Comparison of ENCODE assay signal across 18 cellular contexts in genomic region chr22:42611076-42611475, GRCh38. TPM values are rescaled to one million over a fixed set of nuclear protein-coding genes. Genes with fewer than 3 reads are reported as not detected.
DNase-seq lines count a peak whose midpoint lies in the region; ATAC-seq and TF ChIP-seq lines count a peak whose summit lies in the region.
"Had no signal": no experiment of that assay in that cellular context is flagged by ENCODE, and none has a peak within 500 bp of the region (broad histone marks: within the 10 kb centered on the region; RNA-seq: fewer than 3 reads in every experiment).

No MANE protein-coding gene starts in this region.

- H3K36me3 ChIP-seq in SK-N-MC (ENCODE audit: insufficient read depth, low read length): peaks cover 29% of the 10 kb centered on the region

- CTCF ChIA-PET in activated CD4-positive, alpha-beta T cell treated with anti-CD3 and anti-CD28 coated beads, Interleukin-2, amount 10 ng/mL, durations not matched to agents 7 days and 5 days (lab: Charles Lee): interaction anchor here (1.4 kb wide), 1 partner anchor 10 kb away, joined by 5 read pairs; no protein-coding TSS in a partner anchor
- CTCF ChIA-PET in T-cell (lab: Charles Lee): no interaction called here

- peaks cover 54% of the 10 kb centered on the region for H3K4me1 Mint-ChIP-seq in activated CD4-positive, alpha-beta T cell treated with anti-CD3 and anti-CD28 coated beads, Interleukin-2, amount 10 ng/mL, durations not matched to agents 7 days and 5 days
- H3K4me1 Mint-ChIP-seq in progenitor cell of endocrine pancreas (ENCODE audit: low read depth): peaks cover 26% of the 10 kb centered on the region
- H3K4me1 Mint-ChIP-seq in T-cell: peaks cover 69 to 77% (median 72%) of the 10 kb centered on the region in 3 donors

- H3K27me3 Mint-ChIP-seq in activated CD4-positive, alpha-beta T cell treated with anti-CD3 and anti-CD28 coated beads, Interleukin-2, amount 10 ng/mL, durations not matched to agents 7 days and 5 days: no peaks in the 10 kb centered on the region
- H3K27me3 Mint-ChIP-seq in progenitor cell of endocrine pancreas (no peaks in the 10 kb centered on the region), T-cell (no peaks in the 10 kb centered on the region)
- H3K27me3 Mint-ChIP-seq: naive B cell had no signal

- no peak overlapping the region for H3K4me3 ChIP-seq in SK-N-MC
- no peak overlapping the region for H3K4me3 ChIP-seq in fibroblast of villous mesenchyme (ENCODE audit: low read depth, low read length)
- H3K4me3 ChIP-seq: A549, K562, transverse colon had no signal

- POLR2A ChIA-PET in activated CD4-positive, alpha-beta T cell treated with anti-CD3 and anti-CD28 coated beads, Interleukin-2, amount 10 ng/mL, durations not matched to agents 7 days and 5 days (lab: Charles Lee): no interaction called here
- POLR2A ChIA-PET in T-cell (lab: Charles Lee): no interaction called here

- no peaks in the 10 kb centered on the region for H3K9me3 ChIP-seq in SK-N-MC (ENCODE audit: low read depth, low read length)
- H3K9me3 ChIP-seq: A549, transverse colon had no signal

- ATAC-seq in T-cell (replicated peaks in 1 of 4): no peak
- ATAC-seq: A549, K562 had no signal

- H3K27ac Mint-ChIP-seq in activated CD4-positive, alpha-beta T cell treated with anti-CD3 and anti-CD28 coated beads, Interleukin-2, amount 10 ng/mL, durations not matched to agents 7 days and 5 days: peak overlapping the region; percentile 7
- H3K27ac Mint-ChIP-seq in progenitor cell of endocrine pancreas: peak overlapping the region; percentile 45
- H3K27ac Mint-ChIP-seq in T-cell: peak overlapping the region in 1 of 2 donors; percentile 39

- no peak overlapping the region for H3K9ac ChIP-seq in SK-N-MC (ENCODE audit: insufficient read length)

- no peak for DNase-seq in activated CD4-positive, alpha-beta T cell treated with anti-CD3 and anti-CD28 coated beads, Interleukin-2, amount 10 ng/mL, durations not matched to agents 7 days and 5 days
- DNase-seq in activated CD4-positive, alpha-beta T cell treated with anti-CD3 and anti-CD28 coated beads, Interleukin-2, amount 50 U/mL, for 1 hour: no peak
- DNase-seq in SK-N-MC (ENCODE audit: low read depth, low spot score) (no peak), fibroblast of villous mesenchyme (ENCODE audit: low read depth) (peak; percentile 41), progenitor cell of endocrine pancreas (ENCODE audit: low spot score, unreplicated experiment) (no peak), SHP77 treated with DMSO at 0.1 percent for 48 hours (lab: John Stamatoyannopoulos, UW) (no peak), dermis blood vessel endothelial cell (no peak), T-cell (no peak)
- DNase-seq: activated gamma-delta T cell; central memory CD4-positive, alpha-beta T cell; naive B cell; NCI-H1694 treated with DMSO at 0.1 percent for 48 hours; NCI-H82; SHP77; small intestine; transverse colon had no signal

- H3K36me3 Mint-ChIP-seq in activated CD4-positive, alpha-beta T cell treated with anti-CD3 and anti-CD28 coated beads, Interleukin-2, amount 10 ng/mL, durations not matched to agents 7 days and 5 days (ENCODE audit: low read depth): peaks cover 35% of the 10 kb centered on the region
- H3K36me3 Mint-ChIP-seq in progenitor cell of endocrine pancreas (ENCODE audit: insufficient read depth) (peaks cover 23% of the 10 kb centered on the region), T-cell (peaks cover 21% of the 10 kb centered on the region)

- peak overlapping the region; percentile 82 for H3K27ac ChIP-seq in SK-N-MC
- H3K27ac ChIP-seq: A549 had no signal

- TF ChIP-seq CTCF in fibroblast of villous mesenchyme (IDR thresholded peaks at IDR 0.05; ENCODE audit: insufficient read depth, low read depth, low read length) (no peak), progenitor cell of endocrine pancreas (IDR thresholded peaks at IDR 0.05; ENCODE audit: unreplicated experiment) (no peak)

- no peak overlapping the region for H3K4me3 Mint-ChIP-seq in activated CD4-positive, alpha-beta T cell treated with anti-CD3 and anti-CD28 coated beads, Interleukin-2, amount 10 ng/mL, durations not matched to agents 7 days and 5 days
- H3K4me3 Mint-ChIP-seq in progenitor cell of endocrine pancreas (ENCODE audit: low read depth): peak overlapping the region; percentile 19
- H3K4me3 Mint-ChIP-seq in T-cell: peak overlapping the region in 1 of 3 donors; percentile 48

- no peaks in the 10 kb centered on the region for H3K9me3 Mint-ChIP-seq in activated CD4-positive, alpha-beta T cell treated with anti-CD3 and anti-CD28 coated beads, Interleukin-2, amount 10 ng/mL, durations not matched to agents 7 days and 5 days
- H3K9me3 Mint-ChIP-seq in progenitor cell of endocrine pancreas (ENCODE audit: low read depth) (no peaks in the 10 kb centered on the region), T-cell (no peaks in the 10 kb centered on the region)

RNA-seq across cellular contexts. Expression of gene POLDIP3, which starts 3.6 kb away (rescaled TPM):
- 10 to 100 TPM; 83.4 to 97.7 TPM for total RNA-seq in activated CD4-positive, alpha-beta T cell treated with anti-CD3 and anti-CD28 coated beads, Interleukin-2, amount 10 ng/mL, durations not matched to agents 7 days and 5 days
- 22.5 and 26.3 TPM in 2 replicates for total RNA-seq in fibroblast of villous mesenchyme
- total RNA-seq in progenitor cell of endocrine pancreas: 77.5 and 82.4 TPM in 2 replicates
- total RNA-seq in dermis blood vessel endothelial cell: 27.9 and 43.3 TPM in 2 replicates
- total RNA-seq in T-cell: 10 to 100 TPM; 66.5 to 83.8 (median 81.0) TPM

RNA-seq across cellular contexts. Expression of gene ATP5MGL, which starts 29.3 kb away (rescaled TPM):
- under 1 TPM; 0.45 to 0.71 TPM for total RNA-seq in activated CD4-positive, alpha-beta T cell treated with anti-CD3 and anti-CD28 coated beads, Interleukin-2, amount 10 ng/mL, durations not matched to agents 7 days and 5 days
- 0.43 and 0.64 TPM in 2 replicates for total RNA-seq in fibroblast of villous mesenchyme
- 0.40 and 0.89 TPM in 2 replicates for total RNA-seq in progenitor cell of endocrine pancreas
- 0.47 TPM in 1 of 2 replicates, not detected in the other for total RNA-seq in dermis blood vessel endothelial cell
- 1 to 10 TPM in 4 of 5 donors, under 1 TPM in 1; 0.79 to 5.0 (median 1.8) TPM for total RNA-seq in T-cell

RNA-seq across cellular contexts. Expression of gene CYB5R3, which starts 38.1 kb away (rescaled TPM):
- total RNA-seq in activated CD4-positive, alpha-beta T cell treated with anti-CD3 and anti-CD28 coated beads, Interleukin-2, amount 10 ng/mL, durations not matched to agents 7 days and 5 days: 10 to 100 TPM; 84.3 to 91.9 TPM
- total RNA-seq in fibroblast of villous mesenchyme (57.9 and 67.0 TPM in 2 replicates), progenitor cell of endocrine pancreas (77.3 and 85.9 TPM in 2 replicates), dermis blood vessel endothelial cell (139 and 192 TPM in 2 replicates), T-cell (10 to 100 TPM; 40.8 to 58.6 (median 51.0) TPM)

RNA-seq across cellular contexts. Expression of gene SERHL2, which starts 57.3 kb away (rescaled TPM):
- total RNA-seq in activated CD4-positive, alpha-beta T cell treated with anti-CD3 and anti-CD28 coated beads, Interleukin-2, amount 10 ng/mL, durations not matched to agents 7 days and 5 days: under 1 TPM; 0.83 to 0.97 TPM
- 2.2 and 2.3 TPM in 2 replicates for total RNA-seq in fibroblast of villous mesenchyme
- 0.69 and 1.0 TPM in 2 replicates for total RNA-seq in progenitor cell of endocrine pancreas
- 3.0 and 3.1 TPM in 2 replicates for total RNA-seq in dermis blood vessel endothelial cell
- total RNA-seq in T-cell: 1 to 10 TPM in 3 of 5 donors, under 1 TPM in 2; 0.70 to 1.6 (median 1.0) TPM
